ENCODE assay signal across 20 cellular contexts in genomic region chr15:68465861-68466560, GRCh38. TPM values are rescaled to one million over a fixed set of nuclear protein-coding genes. Genes with fewer than 3 reads are reported as not detected.
A peak's percentile ranks its signal among the peaks of the same experiment; 100 is the strongest.
DNase-seq lines count a peak whose midpoint lies in the region; ATAC-seq, FAIRE-seq and TF ChIP-seq lines count a peak whose summit lies in the region.
"Had no signal": no experiment of that assay in that cellular context is flagged by ENCODE, and none has a peak within 500 bp of the region (broad histone marks: within the 10 kb centered on the region; RNA-seq: fewer than 3 reads in every experiment).

No MANE protein-coding gene starts in this region.

- no peak overlapping the region for H2BK12ac ChIP-seq in H1 (ENCODE audit: low read depth, low read length)

- no peak for TF ChIP-seq POLR2A in H1 (IDR thresholded peaks at IDR 0.05; ENCODE audit: control extremely low read depth in 1 of 2, low read depth in 2 of 2, low read length in 2 of 2)

- TF ChIP-seq RAD21 in H1 (IDR thresholded peaks at IDR 0.05 in 1 of 2, conservative IDR thresholded peaks at IDR 0.05 in 1 of 2; ENCODE audit: low read depth in 2 of 2, low read length in 2 of 2), result no peak

- peaks cover 5% of the 10 kb centered on the region for H3K36me3 Mint-ChIP-seq in osteocyte (ENCODE audit: unreplicated experiment)
- H3K36me3 Mint-ChIP-seq: CD14-positive monocyte had no signal

- TF ChIP-seq EP300 in H1 (IDR thresholded peaks at IDR 0.05; ENCODE audit: borderline replicate concordance in 1 of 2, low read depth in 2 of 2, low read length in 2 of 2), result no peak

- H3K36me3 ChIP-seq in H1 (ENCODE audit: control insufficient read depth in 2 of 4, insufficient read depth in 4 of 4, low read length in 3 of 4) (no peaks in the 10 kb centered on the region), PC-3 (ENCODE audit: low read depth, low read length) (no peaks in the 10 kb centered on the region)

- DNase-seq in Jurkat, Clone E6-1 (ENCODE audit: low read depth, low spot score), result peak; percentile 52
- DNase-seq in H1 (ENCODE audit: low read depth in 1 of 2, low spot score in 2 of 2) (no peak), osteocyte (ENCODE audit: extremely low spot score, unreplicated experiment) (no peak), PC-3 (no peak), epidermal melanocyte (ENCODE audit: insufficient read length, low spot score) (no peak)
- no peak for DNase-seq in activated CD8-positive, alpha-beta memory T cell treated with anti-CD3 and anti-CD28 coated beads, Interleukin-2, amount 50 U/mL, for 48 hours
- DNase-seq: ACHN, DND-41, HCEC 1CT, NCI-H1092 treated with DMSO at 0.1 percent for 48 hours, NCI-H146, NCI-H2029 treated with DMSO at 0.1 percent for 48 hours, NCI-H2171, NCI-H446, NCI-H69, RPMI8226 had no signal

- H3K9me2 ChIP-seq in PC-3 (replicated peaks; ENCODE audit: low read length), result no peaks in the 10 kb centered on the region

- H3K4me2 ChIP-seq in H1 (ENCODE audit: insufficient read depth in 1 of 2, low read depth in 2 of 2, low read length in 2 of 2) (no peak overlapping the region), PC-3 (ENCODE audit: low read length) (no peak overlapping the region)

- intact Hi-C loops in PC-3 (cut with micrococcal nuclease), result no loop called here

- H3F3A ChIP-seq in PC-3 (ENCODE audit: low read length, unreplicated experiment), result no peaks in the 10 kb centered on the region

- no peak overlapping the region for H3K4me3 ChIP-seq in Jurkat, Clone E6-1 (ENCODE audit: low read length)
- no peak overlapping the region for H3K4me3 ChIP-seq in H1 (ENCODE audit: extremely low read depth in 1 of 4, insufficient read depth in 2 of 4, low read depth in 3 of 4, low read length in 4 of 4)
- H3K4me3 ChIP-seq in PC-3 (ENCODE audit: low read length), result no peak overlapping the region

- no peak for ATAC-seq in GM19455 (IDR thresholded peaks at IDR 0.05; ENCODE audit: unreplicated experiment)
- ATAC-seq in PC-3, result no peak

- H4K91ac ChIP-seq in H1 (replicated peaks; ENCODE audit: insufficient read length, low read length), result no peak overlapping the region

- H3K27me3 Mint-ChIP-seq in osteocyte (ENCODE audit: unreplicated experiment), result no peaks in the 10 kb centered on the region
- H3K27me3 Mint-ChIP-seq: IgD-negative memory B cell had no signal

- H3K9ac ChIP-seq in H1 (replicated peaks in 1 of 4; ENCODE audit: extremely low read depth in 1 of 4, low read depth in 3 of 4, low read length in 3 of 4) (no peak overlapping the region), PC-3 (ENCODE audit: low read length) (no peak overlapping the region)

- H2AK5ac ChIP-seq in H1 (ENCODE audit: low read depth, low read length), result no peak overlapping the region

- no peak overlapping the region for H3K4ac ChIP-seq in H1 (replicated peaks; ENCODE audit: insufficient read length, low read depth, low read length)

- no peak overlapping the region for H2BK120ac ChIP-seq in H1 (replicated peaks; ENCODE audit: low read depth, low read length)

- no peak overlapping the region for H3K18ac ChIP-seq in H1 (ENCODE audit: extremely low read depth, low read length)

- FAIRE-seq in H1 (lab: Jason Lieb, UNC), result no peak

- TF ChIP-seq CTCF in C4-2B (conservative IDR thresholded peaks at IDR 0.05) (no peak), H1 (IDR thresholded peaks at IDR 0.05; ENCODE audit: control extremely low read depth in 1 of 3, insufficient read depth in 1 of 3, low read depth in 1 of 3, low read length in 3 of 3) (no peak), osteocyte (IDR thresholded peaks at IDR 0.05) (no peak), PC-3 (conservative IDR thresholded peaks at IDR 0.05; ENCODE audit: low read depth, low read length) (no peak)

- H3K9me3 ChIP-seq in H1 (ENCODE audit: insufficient read depth in 2 of 2, low read depth in 1 of 2, low read length in 1 of 2) (no peaks in the 10 kb centered on the region), PC-3 (ENCODE audit: low read length) (no peaks in the 10 kb centered on the region)

- H4K20me1 ChIP-seq in H1 (replicated peaks in 1 of 2; ENCODE audit: control insufficient read depth in 1 of 2, insufficient read depth in 2 of 2, low read length in 2 of 2) (no peaks in the 10 kb centered on the region), PC-3 (ENCODE audit: low read length) (no peaks in the 10 kb centered on the region)

- H3K79me2 ChIP-seq in H1 (ENCODE audit: control insufficient read depth in 1 of 2, insufficient read depth in 2 of 2, low read length in 2 of 2) (no peaks in the 10 kb centered on the region), PC-3 (ENCODE audit: low read length) (no peaks in the 10 kb centered on the region)

- 87% methylated on average over 6 of the region's 6 CpGs; no CpG with 5 or more reads in 1 of the 2 experiments for WGBS in H1 (ENCODE audit: extremely low coverage in 1 of 2, insufficient coverage in 1 of 2, insufficient read length in 1 of 2, insufficient replicate concordance in 2 of 2, low coverage in 1 of 2, low lambda C conversion rate in 2 of 2, missing lambda C conversion rate in 1 of 2), 2 experiments

- H3K27ac ChIP-seq in C4-2B, result peak overlapping the region; percentile 27
- no peak overlapping the region for H3K27ac ChIP-seq in H1 (ENCODE audit: low read depth, low read length)
- no peak overlapping the region for H3K27ac ChIP-seq in PC-3 (ENCODE audit: low read length)

- H3K4me1 ChIP-seq in H1 (replicated peaks in 1 of 4; ENCODE audit: control insufficient read depth in 3 of 4, insufficient read depth in 4 of 4, low read length in 3 of 4) (no peaks in the 10 kb centered on the region; a peak in 1 of 7 replicates), PC-3 (ENCODE audit: insufficient read depth, low read length) (peaks cover 21% of the 10 kb centered on the region)

- H3K79me1 ChIP-seq in H1 (ENCODE audit: low read depth, low read length), result no peaks in the 10 kb centered on the region

- POLR2A ChIA-PET in H1 (lab: Charles Lee; ENCODE audit: partially characterized antibody) (no interaction called here), PC-3 (lab: Charles Lee; ENCODE audit: unreplicated experiment) (no interaction called here)

- no peak overlapping the region for H2BK20ac ChIP-seq in H1 (ENCODE audit: low read length)

- no peak overlapping the region for H3K4me3 Mint-ChIP-seq in osteocyte (ENCODE audit: unreplicated experiment)
- H3K4me3 Mint-ChIP-seq: CD14-positive monocyte, IgD-negative memory B cell had no signal

- CTCF ChIA-PET in H1 (lab: Charles Lee; ENCODE audit: partially characterized antibody) (interaction anchor here (0.5 to 1.7 kb wide), 8 partner anchors 17 to 213 kb away, joined by 3 to 10 read pairs (median 4); no protein-coding TSS in a partner anchor), PC-3 (lab: Charles Lee) (no interaction called here)

- H3K9me3 Mint-ChIP-seq in osteocyte (ENCODE audit: unreplicated experiment), result peaks cover 7% of the 10 kb centered on the region
- H3K9me3 Mint-ChIP-seq: IgD-negative memory B cell had no signal

- peak overlapping the region; percentile 84 for H3K27ac Mint-ChIP-seq in osteocyte (ENCODE audit: unreplicated experiment)
- H3K27ac Mint-ChIP-seq: CD14-positive monocyte, IgD-negative memory B cell had no signal

- no peak overlapping the region for H3K56ac ChIP-seq in H1 (replicated peaks; ENCODE audit: insufficient read length, low read depth, low read length)

- H2BK5ac ChIP-seq in H1 (ENCODE audit: low read depth, low read length), result no peak overlapping the region

- peaks cover 52% of the 10 kb centered on the region for H3K4me1 Mint-ChIP-seq in osteocyte (ENCODE audit: unreplicated experiment)
- H3K4me1 Mint-ChIP-seq: CD14-positive monocyte, IgD-negative memory B cell had no signal

- no TSS peak for BruUV-seq in PC-3 (replicated peaks; lab: Mats Ljungman, UMichigan)

- no peaks in the 10 kb centered on the region; a peak in 1 of 7 replicates for H3K27me3 ChIP-seq in H1 (replicated peaks in 1 of 4; ENCODE audit: control insufficient read depth in 3 of 4, extremely low read depth in 1 of 4, insufficient read depth in 3 of 4, low read length in 3 of 4)
- peaks cover 3% of the 10 kb centered on the region; the same call in 1 of the 2 replicates for H3K27me3 ChIP-seq in PC-3 (ENCODE audit: low read length)

- H3K23ac ChIP-seq in H1 (ENCODE audit: insufficient read length), result no peak overlapping the region

- no peak overlapping the region for H2AFZ ChIP-seq in H1 (ENCODE audit: low read length)
- H2AFZ ChIP-seq in PC-3 (ENCODE audit: low read length), result no peak overlapping the region

- H2BK15ac ChIP-seq in H1 (ENCODE audit: low read length), result no peak overlapping the region

- H4K5ac ChIP-seq in H1 (ENCODE audit: insufficient read length, low read depth, low read length), result no peak overlapping the region

- no peaks in the 10 kb centered on the region for H3K23me2 ChIP-seq in H1 (ENCODE audit: low read depth, low read length)

- H4K8ac ChIP-seq in H1 (ENCODE audit: extremely low read depth, insufficient read depth, low read length), result peak overlapping the region; percentile 46; the same call in 1 of the 2 replicates

- H3K14ac ChIP-seq in H1 (ENCODE audit: insufficient read length), result no peak overlapping the region

TF ChIP-seq in H1, 55 proteins besides CTCF, POLR2A, EP300 and RAD21:
- no peak for TF ChIP-seq ZNF274 (IDR thresholded peaks at IDR 0.05; ENCODE audit: borderline replicate concordance, extremely low read depth, low read length)
- no peak for TF ChIP-seq GABPA (IDR thresholded peaks at IDR 0.05; ENCODE audit: borderline replicate concordance, insufficient read depth, low read length)
- TF ChIP-seq CHD1 (IDR thresholded peaks at IDR 0.05; ENCODE audit: low read depth, low read length), result no peak

RNA-seq across cellular contexts. Expression of gene ITGA11, which starts 34.0 kb away (rescaled TPM):
- polyA plus RNA-seq in Jurkat, Clone E6-1 (2012; ENCODE audit: insufficient read depth, insufficient read length), result not detected
- 0.06 TPM in 1 of 2 replicates, not detected in the other for total RNA-seq in H1 (2021; fragmentation: NEBNext Ultra II Directional; extraction: Animal tissue kit (Norgen Biotek cat#: 25700))
- 0.05 and 0.06 TPM in 2 replicates for polyA plus RNA-seq in H1 (2011; rRNA removed)
- polyA plus RNA-seq in H1 (2011; cell fraction: cytosol; rRNA removed), result 0.12 TPM
- polyA plus RNA-seq in H1 (2011; cell fraction: nucleus; rRNA removed), result 0.30 TPM
- polyA plus RNA-seq in H1 (2012, experiment 1 of 2), result 0.10 to 0.42 TPM (median 0.29 TPM) in 4 replicates
- 0.08 TPM for polyA plus RNA-seq in H1 (2012, experiment 2 of 2)
- 0.16 TPM for polyA plus RNA-seq in H1 (2013, experiment 1 of 2)
- 0.06 TPM for polyA plus RNA-seq in H1 (2013, experiment 2 of 2)
- 0.03 and 0.12 TPM in 2 replicates for polyA minus RNA-seq in H1 (2011; rRNA and poly(A)+ RNA removed)
- not detected for polyA minus RNA-seq in H1 (2011; cell fraction: cytosol; rRNA and poly(A)+ RNA removed)
- polyA minus RNA-seq in H1 (2011; cell fraction: nucleus; rRNA and poly(A)+ RNA removed), result 0.90 TPM
- total RNA-seq in osteocyte, result 1,149 and 1,161 TPM in 2 replicates
- 0.06 TPM in 1 of 2 replicates, not detected in the other for total RNA-seq in PC-3 (2014; rRNA removed)
- polyA plus RNA-seq: IgD-negative memory B cell had no signal

Comparison
In these comparisons a context has a peak if more than half of its experiments do, and no peak if none do; other contexts are left out.
1. RNA of gene ITGA11, which starts 34.0 kb away (total RNA-seq): 1,149 to 1,161 TPM in osteocyte; 0.06 TPM in H1 and 0.06 TPM in PC-3; every median in the first group is over 1,000 times any median in the second.